15 cellular contexts compared by ENCODE assay signal in the genomic region with DNA sequence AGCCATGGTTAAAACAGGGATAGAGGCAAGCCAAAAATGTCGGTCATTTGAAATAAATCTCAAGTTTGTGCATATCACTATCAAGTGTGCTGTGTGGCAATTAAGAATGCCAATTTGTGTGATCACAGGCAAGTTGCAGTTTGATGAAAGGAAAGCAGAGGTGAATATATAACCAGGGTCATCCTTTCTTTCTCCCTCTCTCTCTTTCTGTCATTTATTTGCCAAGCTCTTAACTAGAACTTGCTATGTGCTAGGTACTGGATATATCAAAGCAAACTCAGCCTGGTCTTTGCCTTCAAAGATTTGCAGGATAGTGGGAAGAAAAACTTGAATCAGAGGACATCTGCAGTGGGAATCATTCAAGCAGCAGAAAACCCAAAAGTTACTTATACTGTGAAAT. TPM values are rescaled to one million over a fixed set of nuclear protein-coding genes. Genes with fewer than 3 reads are reported as not detected.
DNase-seq lines count a peak whose midpoint lies in the region; ATAC-seq and FAIRE-seq lines count a peak whose summit lies in the region.
"Had no signal": no experiment of that assay in that cellular context is flagged by ENCODE, and none has a peak within 500 bp of the region (broad histone marks: within the 10 kb centered on the region; RNA-seq: fewer than 3 reads in every experiment).

No MANE protein-coding gene starts in this region.

- H3K9me3 ChIP-seq in T-helper 17 cell (ENCODE audit: control insufficient read depth, low read length, poor library complexity, severe bottlenecking): no peaks in the 10 kb centered on the region
- H3K9me3 ChIP-seq: BLaER1, MG63 had no signal

- H3K27me3 Mint-ChIP-seq in T-helper 17 cell: no peaks in the 10 kb centered on the region

- H3K9ac ChIP-seq in mesendoderm (ENCODE audit: low read length): no peak overlapping the region
- H3K9ac ChIP-seq: BLaER1, KMS-11 had no signal

- DNase-seq in GM18507 (ENCODE audit: extremely low spot score, insufficient read length, low read depth) (no peak), T-helper 17 cell (no peak), left kidney (ENCODE audit: low read depth, low spot score) (peak; percentile 29), foreskin melanocyte (no peak), mesendoderm (no peak)
- DNase-seq in stimulated activated effector memory CD8-positive, alpha-beta T cell treated with anti-CD3 and anti-CD28 coated beads, Interleukin-12 subunit alpha, Interleukin-12 subunit beta, amount 100 ng/mL, for 72 hours (ENCODE audit: low spot score in 2 of 2): no peak
- DNase-seq: COR-L47, MG63, NCI-H1105 treated with DMSO at 0.1 percent for 48 hours, NCI-H187, NCI-H446 had no signal

- H3K4me3 Mint-ChIP-seq in T-helper 17 cell: peak overlapping the region; percentile 77
- no peak overlapping the region for H3K4me3 Mint-ChIP-seq in stimulated activated effector memory CD8-positive, alpha-beta T cell treated with anti-CD3 and anti-CD28 coated beads, Interleukin-12 subunit alpha, Interleukin-12 subunit beta, amount 100 ng/mL, for 72 hours

- peaks cover 3% of the 10 kb centered on the region for H3K36me3 Mint-ChIP-seq in T-helper 17 cell (ENCODE audit: low read depth)
- no peaks in the 10 kb centered on the region for H3K36me3 Mint-ChIP-seq in stimulated activated effector memory CD8-positive, alpha-beta T cell treated with anti-CD3 and anti-CD28 coated beads, Interleukin-12 subunit alpha, Interleukin-12 subunit beta, amount 100 ng/mL, for 72 hours

- H2BK15ac ChIP-seq in mesendoderm (replicated peaks; ENCODE audit: low read depth): no peak overlapping the region

- H3K27ac Mint-ChIP-seq in T-helper 17 cell: peak overlapping the region; percentile 96
- H3K27ac Mint-ChIP-seq in stimulated activated effector memory CD8-positive, alpha-beta T cell treated with anti-CD3 and anti-CD28 coated beads, Interleukin-12 subunit alpha, Interleukin-12 subunit beta, amount 100 ng/mL, for 72 hours: peak overlapping the region; percentile 15

- H4K5ac ChIP-seq in mesendoderm (ENCODE audit: low read length): no peak overlapping the region

- H3K18ac ChIP-seq in mesendoderm (ENCODE audit: low read length): no peak overlapping the region

- no peaks in the 10 kb centered on the region for H3K36me3 ChIP-seq in mesendoderm (ENCODE audit: control insufficient read depth, insufficient read depth, low read length)
- H3K36me3 ChIP-seq: BLaER1, MG63 had no signal

- H3K4me1 ChIP-seq in mesendoderm (ENCODE audit: control insufficient read depth, low read depth, low read length): no peaks in the 10 kb centered on the region

- WGBS in mesendoderm (ENCODE audit: extremely low coverage, insufficient coverage, low lambda C conversion rate): no CpG with 5 or more reads among the region's 1 CpG

- no peaks in the 10 kb centered on the region for H3K27me3 ChIP-seq in mesendoderm (ENCODE audit: insufficient read depth, low read length, poor library complexity)
- H3K27me3 ChIP-seq: BLaER1, MG63 had no signal

- no peak overlapping the region for H3K4me2 ChIP-seq in mesendoderm (ENCODE audit: low read length)
- H3K4me2 ChIP-seq: BLaER1, KMS-11 had no signal

- no peak overlapping the region for H3K56ac ChIP-seq in mesendoderm (ENCODE audit: low read length)

- peak; percentile 73 for FAIRE-seq in GM18507 (lab: Jason Lieb, UNC)
- FAIRE-seq: H1 had no signal

- H3K9me3 Mint-ChIP-seq in stimulated activated effector memory CD8-positive, alpha-beta T cell treated with anti-CD3 and anti-CD28 coated beads, Interleukin-12 subunit alpha, Interleukin-12 subunit beta, amount 100 ng/mL, for 72 hours: no peaks in the 10 kb centered on the region

- H3K4ac ChIP-seq in mesendoderm (ENCODE audit: low read depth, low read length): no peak overlapping the region

- H3K79me2 ChIP-seq in mesendoderm (ENCODE audit: control insufficient read depth, insufficient read depth, low read length): no peaks in the 10 kb centered on the region

- H4K8ac ChIP-seq in mesendoderm (ENCODE audit: low read depth, low read length): no peak overlapping the region

- no peak overlapping the region for H2BK120ac ChIP-seq in mesendoderm (ENCODE audit: low read depth, low read length)

- peaks cover 31% of the 10 kb centered on the region for H3K4me1 Mint-ChIP-seq in T-helper 17 cell
- peaks cover 21% of the 10 kb centered on the region for H3K4me1 Mint-ChIP-seq in stimulated activated effector memory CD8-positive, alpha-beta T cell treated with anti-CD3 and anti-CD28 coated beads, Interleukin-12 subunit alpha, Interleukin-12 subunit beta, amount 100 ng/mL, for 72 hours

- no peak overlapping the region for H3K23ac ChIP-seq in mesendoderm (ENCODE audit: low read length)

- no peak overlapping the region for H2AK5ac ChIP-seq in mesendoderm (ENCODE audit: low read length)

- H3K79me1 ChIP-seq in mesendoderm (ENCODE audit: low read length): no peaks in the 10 kb centered on the region

- no peak for ATAC-seq in T-helper 17 cell
- no peak for ATAC-seq in stimulated activated effector memory CD8-positive, alpha-beta T cell treated with anti-CD3 and anti-CD28 coated beads, Interleukin-12 subunit alpha, Interleukin-12 subunit beta, amount 100 ng/mL, for 72 hours
- ATAC-seq in HG02973 (IDR thresholded peaks at IDR 0.05; ENCODE audit: unreplicated experiment): no peak

- no peak overlapping the region for H2BK5ac ChIP-seq in mesendoderm (ENCODE audit: low read length)

- H3K4me3 ChIP-seq in mesendoderm (ENCODE audit: low read length): no peak overlapping the region
- H3K4me3 ChIP-seq: BLaER1, MG63 had no signal

- H3K27ac ChIP-seq in mesendoderm (ENCODE audit: low read depth, low read length): no peak overlapping the region
- H3K27ac ChIP-seq: BLaER1, KMS-11 had no signal

RNA-seq across cellular contexts. Expression of gene PDCD1LG2, which starts 22.0 kb away (rescaled TPM):
- 1 to 10 TPM in 1 of 2 donors, under 1 TPM in 1; 0.50 to 1.1 TPM for total RNA-seq in T-helper 17 cell
- 0.04 TPM for polyA plus RNA-seq in mesendoderm (2013, experiment 1 of 2)
- polyA plus RNA-seq in mesendoderm (2013, experiment 2 of 2): 0.08 TPM
- total RNA-seq: H1 had no signal
- polyA plus RNA-seq: H1 had no signal
